Comparison of ENCODE assay signal across 13 cellular contexts in genomic region chr5:148849461-148849860, GRCh38. TPM values are rescaled to one million over a fixed set of nuclear protein-coding genes. Genes with fewer than 3 reads are reported as not detected.
DNase-seq lines count a peak whose midpoint lies in the region; ATAC-seq, FAIRE-seq and TF ChIP-seq lines count a peak whose summit lies in the region.
"Had no signal": no experiment of that assay in that cellular context is flagged by ENCODE, and none has a peak within 500 bp of the region (broad histone marks: within the 10 kb centered on the region; RNA-seq: fewer than 3 reads in every experiment).

No MANE protein-coding gene starts in this region.

- H3K36me3 ChIP-seq in MM.1S (replicated peaks; ENCODE audit: insufficient read depth, low read length), result no peaks in the 10 kb centered on the region
- no peaks in the 10 kb centered on the region for H3K36me3 ChIP-seq in small intestine (ENCODE audit: control insufficient read depth in 2 of 2, insufficient read depth in 2 of 2, low read length in 2 of 2)
- no peaks in the 10 kb centered on the region for H3K36me3 ChIP-seq in breast epithelium
- H3K36me3 ChIP-seq: ascending aorta, thoracic aorta had no signal

- intact Hi-C loops in breast epithelium (cut with DNase I; ENCODE audit: low total_unique reads), result no loop called here
- intact Hi-C loops in posterior cingulate gyrus (cut with DNase I), result no loop called here

- no peaks in the 10 kb centered on the region for H4K20me1 ChIP-seq in MM.1S (ENCODE audit: insufficient read depth, low read length)

- H3K79me2 ChIP-seq in MM.1S (ENCODE audit: low read length), result peaks cover 3% of the 10 kb centered on the region

- peaks cover 39% of the 10 kb centered on the region for H3K4me1 Mint-ChIP-seq in activated T-helper 17 cell treated with anti-CD3 and anti-CD28 coated beads, Interleukin-2, amount 50 U/mL, for 72 hours

- peaks cover 4% of the 10 kb centered on the region for H3K9me3 Mint-ChIP-seq in activated T-helper 17 cell treated with anti-CD3 and anti-CD28 coated beads, Interleukin-2, amount 50 U/mL, for 72 hours

- H3K27me3 ChIP-seq in MM.1S (replicated peaks; ENCODE audit: insufficient read depth, low read length) (no peaks in the 10 kb centered on the region), small intestine (ENCODE audit: control insufficient read depth in 2 of 2, insufficient read depth in 2 of 2, low read length in 2 of 2) (no peaks in the 10 kb centered on the region), breast epithelium (no peaks in the 10 kb centered on the region)
- H3K27me3 ChIP-seq: ascending aorta had no signal

- H3K27ac ChIP-seq in MM.1S (ENCODE audit: low read length), result no peak overlapping the region
- H3K27ac ChIP-seq in small intestine (ENCODE audit: low read depth in 1 of 2, low read length in 1 of 2), result no peak overlapping the region
- no peak overlapping the region for H3K27ac ChIP-seq in breast epithelium
- H3K27ac ChIP-seq: ascending aorta, thoracic aorta had no signal

- 56 to 91% (median 73%) methylated on average over 4 of the region's 4 CpGs for WGBS in small intestine, 3 donors

- peaks cover 43% of the 10 kb centered on the region for H3K4me1 ChIP-seq in MM.1S (ENCODE audit: low read length)
- no peaks in the 10 kb centered on the region for H3K4me1 ChIP-seq in small intestine (ENCODE audit: control insufficient read depth in 2 of 2, insufficient read depth in 1 of 2, low read depth in 1 of 2, low read length in 1 of 2)
- no peaks in the 10 kb centered on the region for H3K4me1 ChIP-seq in breast epithelium
- H3K4me1 ChIP-seq: ascending aorta had no signal

- no peak overlapping the region for H3K9ac ChIP-seq in MM.1S (ENCODE audit: low read length)

- no peak for FAIRE-seq in small intestine (lab: Jason Lieb, UNC)

- H3K4me3 ChIP-seq in MM.1S (ENCODE audit: low read length), result no peak overlapping the region
- no peak overlapping the region for H3K4me3 ChIP-seq in small intestine (ENCODE audit: low read depth in 1 of 2, low read length in 2 of 2)
- no peak overlapping the region for H3K4me3 ChIP-seq in breast epithelium
- H3K4me3 ChIP-seq: ascending aorta, thoracic aorta had no signal

- peaks cover 13% of the 10 kb centered on the region for H3F3A ChIP-seq in MM.1S (ENCODE audit: insufficient read depth, low read length)

- no peak for TF ChIP-seq POLR2A in breast epithelium (IDR thresholded peaks at IDR 0.05)

- H3K27ac Mint-ChIP-seq in activated T-helper 17 cell treated with anti-CD3 and anti-CD28 coated beads, Interleukin-2, amount 50 U/mL, for 72 hours, result peak overlapping the region; percentile 82

- peak overlapping the region; percentile 58 for H3K4me3 Mint-ChIP-seq in activated T-helper 17 cell treated with anti-CD3 and anti-CD28 coated beads, Interleukin-2, amount 50 U/mL, for 72 hours

- peak; percentile 80 for ATAC-seq in activated T-helper 17 cell treated with anti-CD3 and anti-CD28 coated beads, Interleukin-2, amount 50 U/mL, for 72 hours (replicated peaks)
- ATAC-seq: HCT116 had no signal

- no peaks in the 10 kb centered on the region for H3K9me2 ChIP-seq in MM.1S (replicated peaks; ENCODE audit: insufficient read depth, low read length)

- peak; percentile 22 for DNase-seq in activated CD8-positive, alpha-beta memory T cell treated with anti-CD3 and anti-CD28 coated beads, Interleukin-2, amount 50 U/mL, for 4 hours
- DNase-seq in activated CD8-positive, alpha-beta memory T cell treated with anti-CD3 and anti-CD28 coated beads for 24 hours, result no peak
- peak; percentile 28 for DNase-seq in MM.1S
- peak; percentile 58 for DNase-seq in small intestine
- no peak for DNase-seq in breast epithelium (ENCODE audit: low spot score in 2 of 2)
- DNase-seq in posterior cingulate gyrus, result no peak
- no peak for DNase-seq in stimulated activated CD8-positive, alpha-beta memory T cell treated with anti-CD3 and anti-CD28 coated beads, Interleukin-4, amount 100 ng/mL, for 48 hours
- DNase-seq: NCI-H526; stimulated activated CD4-positive, alpha-beta T cell treated with anti-CD3 and anti-CD28 coated beads, Interleukin-4, amount 100 ng/mL, for 4 hours had no signal

- H3K27me3 Mint-ChIP-seq in activated T-helper 17 cell treated with anti-CD3 and anti-CD28 coated beads, Interleukin-2, amount 50 U/mL, for 72 hours, result no peaks in the 10 kb centered on the region

- H3K36me3 Mint-ChIP-seq in activated T-helper 17 cell treated with anti-CD3 and anti-CD28 coated beads, Interleukin-2, amount 50 U/mL, for 72 hours (ENCODE audit: low read depth), result no peaks in the 10 kb centered on the region

- H3K9me3 ChIP-seq in MM.1S (replicated peaks; ENCODE audit: insufficient read depth, low read length) (no peaks in the 10 kb centered on the region), small intestine (ENCODE audit: control insufficient read depth, low read depth) (no peaks in the 10 kb centered on the region), breast epithelium (no peaks in the 10 kb centered on the region)
- H3K9me3 ChIP-seq: ascending aorta, thoracic aorta had no signal

- TF ChIP-seq CTCF in MM.1S (IDR thresholded peaks at IDR 0.05; ENCODE audit: low read length) (no peak), breast epithelium (IDR thresholded peaks at IDR 0.05) (no peak)

- H3K4me2 ChIP-seq in MM.1S (ENCODE audit: low read depth, low read length), result no peak overlapping the region

- no peak overlapping the region for H2AFZ ChIP-seq in MM.1S (ENCODE audit: low read length)

RNA-seq across cellular contexts. Expression of gene ADRB2, which starts 23.1 kb away (rescaled TPM):
- 1 to 10 TPM in 1 of 2 donors, under 1 TPM in 1; 0.74 to 1.1 TPM for total RNA-seq in activated T-helper 17 cell treated with anti-CD3 and anti-CD28 coated beads, Interleukin-2, amount 50 U/mL, for 72 hours
- polyA plus RNA-seq in small intestine, result 1 to 10 TPM in 1 of 3 donors, under 1 TPM in 1, not detected in 1; 0.54 to 1.5 TPM
- total RNA-seq in breast epithelium, result 10 to 100 TPM in 2 of 3 donors, 1 to 10 TPM in 1; 9.5 to 41.3 (median 26.4) TPM

Comparison
In these comparisons a context has a peak if more than half of its experiments do, and no peak if none do; other contexts are left out.
1. DNase-seq: peak in activated CD8-positive, alpha-beta memory T cell treated with anti-CD3 and anti-CD28 coated beads, Interleukin-2, amount 50 U/mL, for 4 hours (single experiment), MM.1S (single experiment) and small intestine (single experiment); none in activated CD8-positive, alpha-beta memory T cell treated with anti-CD3 and anti-CD28 coated beads for 24 hours (single experiment), breast epithelium (0 of 2), posterior cingulate gyrus (0 of 10) and stimulated activated CD8-positive, alpha-beta memory T cell treated with anti-CD3 and anti-CD28 coated beads, Interleukin-4, amount 100 ng/mL, for 48 hours (single experiment).
2. RNA of gene ADRB2, which starts 23.1 kb away (total RNA-seq): 9.5 to 41.3 TPM in breast epithelium; 0.74 to 1.1 TPM in activated T-helper 17 cell treated with anti-CD3 and anti-CD28 coated beads, Interleukin-2, amount 50 U/mL, for 72 hours; every median in the first group is over 4 times any median in the second.